Comparison of ENCODE assay signal across 1 cellular context in the genomic region with DNA sequence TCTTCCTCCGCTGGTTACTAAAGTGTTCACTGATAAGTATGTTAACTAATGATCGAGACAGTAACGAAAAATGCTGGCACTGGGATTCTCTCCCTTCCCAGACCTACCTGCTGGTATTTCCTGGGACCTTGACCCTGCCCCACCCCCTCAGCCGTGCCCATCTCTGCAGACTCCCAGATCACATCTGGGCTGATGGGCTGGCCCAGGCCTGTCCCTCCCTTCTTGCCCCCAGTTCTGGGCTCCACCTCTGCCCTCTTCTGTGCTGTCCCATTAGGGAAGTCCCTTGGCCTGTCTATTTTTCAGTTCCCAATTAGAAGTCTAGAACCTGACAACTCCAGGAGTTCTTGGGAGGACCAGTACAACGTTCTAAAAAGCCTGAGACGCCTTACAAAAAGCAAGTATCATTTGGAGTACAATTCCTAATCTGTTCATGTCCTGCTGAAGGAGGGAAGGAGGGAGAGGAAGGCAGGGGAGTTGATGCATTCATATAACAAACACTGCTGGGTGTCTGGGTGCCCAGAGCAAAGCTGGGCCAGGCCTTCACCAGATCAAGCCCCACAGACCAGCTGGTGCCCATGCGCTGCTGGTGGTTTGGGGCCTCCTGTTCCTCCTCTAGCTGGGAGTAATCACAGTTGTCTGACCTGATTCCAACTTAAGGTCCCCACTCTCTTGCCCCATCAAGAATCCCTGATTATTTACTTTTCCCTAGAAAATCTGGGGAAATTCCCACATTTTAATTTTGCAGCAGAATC.
TF ChIP-seq lines count a peak whose summit lies in the region.

No MANE protein-coding gene starts in this region.

TF ChIP-seq in HepG2, 621 proteins besides CTCF, POLR2A, EP300 and RAD21 (continued from another document):
- TF ChIP-seq, protein P1, sequence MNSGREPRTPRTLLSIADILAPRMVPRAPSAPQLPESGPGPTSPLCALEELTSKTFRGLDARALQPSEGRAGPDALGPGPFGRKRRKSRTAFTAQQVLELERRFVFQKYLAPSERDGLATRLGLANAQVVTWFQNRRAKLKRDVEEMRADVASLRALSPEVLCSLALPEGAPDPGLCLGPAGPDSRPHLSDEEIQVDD (CRISPR knock-in tag; IDR thresholded peaks at IDR 0.05; ENCODE audit: borderline replicate concordance): no peak
- TF ChIP-seq AHR (CRISPR knock-in tag; IDR thresholded peaks at IDR 0.05): no peak
- TF ChIP-seq ZNF766 (CRISPR knock-in tag; IDR thresholded peaks at IDR 0.05; ENCODE audit: borderline replicate concordance): no peak
- no peak for TF ChIP-seq SRSF1 (optimal IDR thresholded peaks at IDR 0.05; ENCODE audit: low read depth, low read length)
